Comparison of ENCODE assay signal across 8 cellular contexts in genomic region chr18:59358611-59359575, GRCh38. TPM values are rescaled to one million over a fixed set of nuclear protein-coding genes. Genes with fewer than 3 reads are reported as not detected.
A peak's percentile ranks its signal among the peaks of the same experiment; 100 is the strongest.
DNase-seq lines count a peak whose midpoint lies in the region; ATAC-seq and TF ChIP-seq lines count a peak whose summit lies in the region.

Gene LMAN1, minus strand, starts transcription at chr18:59359265. Its CDS starts 21 bp downstream, at chr18:59359244.

- DNase-seq in DND-41 (peak; percentile 96), Peyer's patch (peak; percentile 94 to 98 (median 96))
- peak; percentile 95 to 96 for DNase-seq in activated T-cell treated with anti-CD3 and anti-CD28 coated beads, Interleukin-2, amount 50 U/mL, for 48 hours
- peak; percentile 78 to 82 for DNase-seq in stimulated activated CD8-positive, alpha-beta memory T cell treated with anti-CD3 and anti-CD28 coated beads, Interleukin-7, amount 100 ng/mL, for 1 hour (ENCODE audit: low read depth in 2 of 2)

- no peak for TF ChIP-seq POLR2A in Peyer's patch (IDR thresholded peaks at IDR 0.05)

- H3K9ac ChIP-seq in DND-41 (ENCODE audit: low read depth, low read length), result peak within 1 kb of the TSS; percentile 85
- H3K9ac ChIP-seq in muscle layer of colon (ENCODE audit: low read length), result peak within 1 kb of the TSS; percentile 51

- ATAC-seq in DND-41 (ENCODE audit: insufficient read depth, low read depth) (peak; percentile 95), GM21825 (IDR thresholded peaks at IDR 0.05; ENCODE audit: unreplicated experiment) (peak; percentile 98), esophagus mucosa (peak; percentile 99)

- H3K27ac ChIP-seq in DND-41 (ENCODE audit: low read length) (peak within 1 kb of the TSS; percentile 83), KOPT-K1 (ENCODE audit: low read depth, low read length, poor library complexity, severe bottlenecking) (peak within 1 kb of the TSS; percentile 72), Peyer's patch (peak within 1 kb of the TSS; percentile 75 to 93 (median 88)), muscle layer of colon (ENCODE audit: low read depth, low read length) (peak within 1 kb of the TSS; percentile 82)

- H2AFZ ChIP-seq in DND-41 (ENCODE audit: low read depth, low read length), result peak within 1 kb of the TSS; percentile 97

- peak; percentile 1 for TF ChIP-seq CTCF in DND-41 (IDR thresholded peaks at IDR 0.05; ENCODE audit: borderline replicate concordance, extremely low read depth, low read length, poor library complexity, severe bottlenecking)
- TF ChIP-seq CTCF in Peyer's patch (IDR thresholded peaks at IDR 0.05), result no peak

- H3K4me3 ChIP-seq in DND-41 (ENCODE audit: low read depth in 1 of 2, low read length in 2 of 2), result peak within 1 kb of the TSS; percentile 80 to 95
- H3K4me3 ChIP-seq in Peyer's patch, result peak within 1 kb of the TSS; percentile 70 to 99 (median 88)
- peak within 1 kb of the TSS; percentile 87 to 97 for H3K4me3 ChIP-seq in muscle layer of colon (ENCODE audit: low read depth in 1 of 2, low read length in 2 of 2)

- H3K4me1 ChIP-seq in DND-41 (ENCODE audit: insufficient read depth, low read length) (peaks cover 29% of the 10 kb centered on the region), Peyer's patch (peaks cover 0 to 20% (median 4%) of the 10 kb centered on the region in 4 donors), muscle layer of colon (ENCODE audit: insufficient read depth, low read length) (peaks cover 7% of the 10 kb centered on the region)

- peak within 1 kb of the TSS; percentile 70 for H3K4me2 ChIP-seq in DND-41 (ENCODE audit: insufficient read depth, low read length)

- H3K9me3 ChIP-seq in DND-41 (ENCODE audit: insufficient read depth, low read length, severe bottlenecking) (no peaks in the 10 kb centered on the region), KOPT-K1 (ENCODE audit: insufficient read depth, low read length, poor library complexity, severe bottlenecking) (no peaks in the 10 kb centered on the region), Peyer's patch (no peaks in the 10 kb centered on the region), muscle layer of colon (ENCODE audit: low read length) (no peaks in the 10 kb centered on the region)

- H3K36me3 ChIP-seq in DND-41 (ENCODE audit: insufficient read depth, low read length), result peaks cover 28% of the 10 kb centered on the region
- peaks cover 22% of the 10 kb centered on the region for H3K36me3 ChIP-seq in KOPT-K1 (ENCODE audit: insufficient read depth, low read length)
- H3K36me3 ChIP-seq in Peyer's patch, result peaks cover 0 to 17% (median 0%) of the 10 kb centered on the region in 3 donors
- H3K36me3 ChIP-seq in muscle layer of colon (ENCODE audit: insufficient read depth, low read length), result peaks cover 18% of the 10 kb centered on the region

- peaks cover 10% of the 10 kb centered on the region; the same call in 1 of the 2 replicates for H4K20me1 ChIP-seq in DND-41 (ENCODE audit: insufficient read depth, low read length)

- peaks cover 38% of the 10 kb centered on the region for H3K79me2 ChIP-seq in DND-41 (ENCODE audit: insufficient read depth, low read length)

- H3K27me3 ChIP-seq in DND-41 (ENCODE audit: insufficient read depth, low read length, poor library complexity) (peaks cover 10% of the 10 kb centered on the region), Peyer's patch (no peaks in the 10 kb centered on the region), muscle layer of colon (ENCODE audit: control insufficient read depth in 1 of 2, insufficient read depth in 2 of 2, low read length in 2 of 2) (no peaks in the 10 kb centered on the region)

RNA-seq across cellular contexts. Expression of gene LMAN1, which starts in this region (rescaled TPM):
- 10 to 100 TPM; 59.7 to 78.5 (median 63.2) TPM for total RNA-seq in Peyer's patch
- 36.1 TPM for total RNA-seq in esophagus mucosa

Comparison
In these comparisons a context has a peak if more than half of its experiments do, and no peak if none do; other contexts are left out.
1. Peak in every context shown above with its lines: DNase-seq, ATAC-seq, H3K4me3 ChIP-seq and H3K27ac ChIP-seq.